1 cellular context compared by ENCODE assay signal in genomic region chr16:88700636-88701482, GRCh38.
A peak's percentile ranks its signal among the peaks of the same experiment; 100 is the strongest.
TF ChIP-seq lines count a peak whose summit lies in the region.

No MANE protein-coding gene starts in this region.

TF ChIP-seq in K562, 482 proteins besides CTCF, POLR2A, EP300 and RAD21 (continued from another document and continues in another):
- TF ChIP-seq ATF4 (CRISPR knock-in tag; IDR thresholded peaks at IDR 0.05) (no peak), JUND (IDR thresholded peaks at IDR 0.05; ENCODE audit: borderline replicate concordance, low read depth, low read length) (peak; percentile 59), JUND (tag; IDR thresholded peaks at IDR 0.05; ENCODE audit: borderline replicate concordance, low read depth, low read length) (no peak), DLX4 (CRISPR knock-in tag; IDR thresholded peaks at IDR 0.05) (no peak), PHF8 (IDR thresholded peaks at IDR 0.05; ENCODE audit: borderline replicate concordance, low read length) (peak; percentile 11; the same call in 1 of the 2 replicates), ZSCAN32 (CRISPR knock-in tag; IDR thresholded peaks at IDR 0.05) (no peak), TOE1 (IDR thresholded peaks at IDR 0.05; ENCODE audit: borderline replicate concordance) (no peak), TOE1 (CRISPR knock-in tag; IDR thresholded peaks at IDR 0.05; ENCODE audit: borderline replicate concordance, low read depth) (no peak), RAD51 (IDR thresholded peaks at IDR 0.05; ENCODE audit: borderline replicate concordance, low read depth) (no peak), E2F4 (CRISPR knock-in tag; IDR thresholded peaks at IDR 0.05; ENCODE audit: low read depth) (no peak), ZNF444 (CRISPR knock-in tag; IDR thresholded peaks at IDR 0.05) (no peak), TBP (optimal IDR thresholded peaks at IDR 0.05; ENCODE audit: low read depth, low read length) (no peak), REST (CRISPR knock-in tag; IDR thresholded peaks at IDR 0.05; ENCODE audit: low read depth) (no peak), PHB2 (IDR thresholded peaks at IDR 0.05; ENCODE audit: low read depth) (no peak), XRCC3 (IDR thresholded peaks at IDR 0.05) (no peak), DACH1 (IDR thresholded peaks at IDR 0.05; ENCODE audit: partially characterized antibody) (no peak), FOXM1 (IDR thresholded peaks at IDR 0.05; ENCODE audit: low read depth) (no peak), FOXM1 (CRISPR knock-in tag; IDR thresholded peaks at IDR 0.05; ENCODE audit: low read depth) (peak; percentile 47), HNRNPLL (IDR thresholded peaks at IDR 0.05; ENCODE audit: low read depth, low read length, poor library complexity, severe bottlenecking) (no peak), PKNOX1 (IDR thresholded peaks at IDR 0.05) (peak; percentile 93), SNRNP70 (optimal IDR thresholded peaks at IDR 0.05; ENCODE audit: low read depth, low read length) (no peak), KAT2B (IDR thresholded peaks at IDR 0.05; ENCODE audit: low read depth, low read length) (no peak), POU5F1 (IDR thresholded peaks at IDR 0.05; ENCODE audit: borderline replicate concordance, low read depth, low read length, partially characterized antibody) (no peak), STAT6 (CRISPR knock-in tag; IDR thresholded peaks at IDR 0.05) (no peak), HNRNPH1 (optimal IDR thresholded peaks at IDR 0.05; ENCODE audit: low read depth, low read length) (no peak), ZFP30 (CRISPR knock-in tag; IDR thresholded peaks at IDR 0.05; ENCODE audit: borderline replicate concordance) (no peak), IRF1 (CRISPR knock-in tag; IDR thresholded peaks at IDR 0.05; ENCODE audit: borderline replicate concordance) (no peak), ZNF133 (CRISPR knock-in tag; IDR thresholded peaks at IDR 0.05) (no peak), NCOA2 (IDR thresholded peaks at IDR 0.05; ENCODE audit: partially characterized antibody in 2 of 2) (no peak), IFI16 (CRISPR knock-in tag; IDR thresholded peaks at IDR 0.05) (no peak), KLF1 (tag; IDR thresholded peaks at IDR 0.05) (no peak), SIN3B (IDR thresholded peaks at IDR 0.05; ENCODE audit: low read depth) (no peak), ZNF507 (tag; conservative IDR thresholded peaks at IDR 0.05) (no peak), ZNF512 (tag; IDR thresholded peaks at IDR 0.05) (no peak), ZNF232 (CRISPR knock-in tag; IDR thresholded peaks at IDR 0.05) (no peak), CCAR2 (IDR thresholded peaks at IDR 0.05; ENCODE audit: low read depth, low read length) (no peak), SAFB2 (IDR thresholded peaks at IDR 0.05; ENCODE audit: borderline replicate concordance, low read depth, low read length, severe bottlenecking) (no peak), ZNF277 (CRISPR knock-in tag; IDR thresholded peaks at IDR 0.05; ENCODE audit: borderline replicate concordance) (no peak), NFYB (IDR thresholded peaks at IDR 0.05; ENCODE audit: extremely low read depth, insufficient read length) (no peak), KDM2B (CRISPR knock-in tag; IDR thresholded peaks at IDR 0.05) (no peak), SMARCA4 (IDR thresholded peaks at IDR 0.05) (0 out of 2 replicates have a peak, but pooled peaks have one; percentile 22), ZNF75A (CRISPR knock-in tag; IDR thresholded peaks at IDR 0.05) (no peak), ZNF589 (CRISPR knock-in tag; IDR thresholded peaks at IDR 0.05; ENCODE audit: low read depth) (peak; percentile 55; the same call in 1 of the 2 replicates), NELFE (IDR thresholded peaks at IDR 0.05; ENCODE audit: insufficient read depth, insufficient read length) (no peak), ZNF77 (CRISPR knock-in tag; IDR thresholded peaks at IDR 0.05) (no peak), ZNF584 (CRISPR knock-in tag; IDR thresholded peaks at IDR 0.05; ENCODE audit: low read depth) (no peak), HMGN3 (IDR thresholded peaks at IDR 0.05; ENCODE audit: borderline replicate concordance, extremely low read depth, insufficient read length, low read depth, low read length) (peak; percentile 54), FOXK2 (conservative IDR thresholded peaks at IDR 0.05 in 1 of 2, IDR thresholded peaks at IDR 0.05 in 1 of 2; ENCODE audit: low read depth in 2 of 2) (no peak), HIVEP1 (CRISPR knock-in tag; IDR thresholded peaks at IDR 0.05) (no peak), HDGF (IDR thresholded peaks at IDR 0.05) (no peak), MLX (CRISPR knock-in tag; conservative IDR thresholded peaks at IDR 0.05) (no peak), ZHX1 (conservative IDR thresholded peaks at IDR 0.05; ENCODE audit: low read length) (no peak), ADNP (tag; IDR thresholded peaks at IDR 0.05) (no peak), YBX1 (IDR thresholded peaks at IDR 0.05) (no peak), POLR2H (tag; IDR thresholded peaks at IDR 0.05; ENCODE audit: low read depth) (no peak)
